22 cellular contexts compared by ENCODE assay signal in genomic region chr16:86821933-86822332, GRCh38.
"Had no signal": no experiment of that assay in that cellular context is flagged by ENCODE, and none has a peak within 500 bp of the region (broad histone marks: within the 10 kb centered on the region; RNA-seq: fewer than 3 reads in every experiment).

No MANE protein-coding gene starts in this region.

- DNase-seq: activated CD4-positive, alpha-beta T cell treated with anti-CD3 and anti-CD28 coated beads, Interleukin-2, amount 10 ng/mL, durations not matched to agents 7 days and 5 days; activated CD8-positive, alpha-beta memory T cell treated with anti-CD3 and anti-CD28 coated beads, Interleukin-2, amount 50 U/mL, for 4 hours; activated naive CD4-positive, alpha-beta T cell treated with anti-CD3 and anti-CD28 coated beads for 36 hours; activated T-cell treated with anti-CD3 and anti-CD28 coated beads, Interleukin-2, amount 50 U/mL, for 4 hours; brain microvascular endothelial cell; foreskin melanocyte; glutamatergic neuron; hypothalamus; islet precursor cell; lower lobe of right lung; psoas muscle; right cardiac atrium; small intestine; stimulated activated CD4-positive, alpha-beta T cell treated with anti-CD3 and anti-CD28 coated beads, Interleukin-15, amount 100 ng/mL, for 24 hours; stimulated activated CD4-positive, alpha-beta T cell treated with anti-CD3 and anti-CD28 coated beads, Interleukin-2, amount 100 ng/mL, for 48 hours; upper lobe of left lung had no signal

- H3K9me3 ChIP-seq: lower lobe of right lung, psoas muscle, upper lobe of left lung had no signal

- H3K4me3 ChIP-seq: coronary artery, lower lobe of right lung, psoas muscle, upper lobe of left lung had no signal

- H3K36me3 Mint-ChIP-seq: mesothelial cell of epicardium had no signal

- H3K9me3 Mint-ChIP-seq: activated CD4-positive, alpha-beta T cell treated with anti-CD3 and anti-CD28 coated beads, Interleukin-2, amount 10 ng/mL, durations not matched to agents 7 days and 5 days; activated naive CD4-positive, alpha-beta T cell treated with anti-CD3 and anti-CD28 coated beads for 36 hours; activated T-cell treated with anti-CD3 and anti-CD28 coated beads, Interleukin-2, amount 50 U/mL, for 4 hours; central memory CD8-positive, alpha-beta T cell; neural crest cell; stimulated activated naive CD8-positive, alpha-beta T cell treated with anti-CD3 and anti-CD28 coated beads, Interleukin-15, Interleukin-2, amounts not matched to agents 100 ng/mL and 50 ng/mL, for 24 hours had no signal

- H3K36me3 ChIP-seq: brain microvascular endothelial cell, lower lobe of right lung, upper lobe of left lung had no signal

- H3K4me3 Mint-ChIP-seq: activated CD4-positive, alpha-beta T cell treated with anti-CD3 and anti-CD28 coated beads, Interleukin-2, amount 10 ng/mL, durations not matched to agents 7 days and 5 days; activated naive CD4-positive, alpha-beta T cell treated with anti-CD3 and anti-CD28 coated beads for 36 hours; activated T-cell treated with anti-CD3 and anti-CD28 coated beads, Interleukin-2, amount 50 U/mL, for 4 hours; central memory CD8-positive, alpha-beta T cell; mesothelial cell of epicardium; neural crest cell; stimulated activated naive CD8-positive, alpha-beta T cell treated with anti-CD3 and anti-CD28 coated beads, Interleukin-15, Interleukin-2, amounts not matched to agents 100 ng/mL and 50 ng/mL, for 24 hours had no signal

- H3K27me3 ChIP-seq: upper lobe of left lung had no signal

- H3K27ac ChIP-seq: coronary artery, lower lobe of right lung, psoas muscle, upper lobe of left lung had no signal

- ATAC-seq: activated CD4-positive, CD25-positive, alpha-beta regulatory T cell treated with anti-CD3 and anti-CD28 coated beads, Interleukin-2, amount 50 U/mL, for 24 hours; activated T-cell treated with anti-CD3 and anti-CD28 coated beads, Interleukin-2, amount 50 U/mL, for 4 hours; lower lobe of right lung; psoas muscle; right cardiac atrium had no signal

- H3K27ac Mint-ChIP-seq: activated CD4-positive, alpha-beta T cell treated with anti-CD3 and anti-CD28 coated beads, Interleukin-2, amount 10 ng/mL, durations not matched to agents 7 days and 5 days; activated naive CD4-positive, alpha-beta T cell treated with anti-CD3 and anti-CD28 coated beads for 36 hours; mesothelial cell of epicardium; stimulated activated naive CD8-positive, alpha-beta T cell treated with anti-CD3 and anti-CD28 coated beads, Interleukin-15, Interleukin-2, amounts not matched to agents 100 ng/mL and 50 ng/mL, for 24 hours had no signal

- H3K4me1 Mint-ChIP-seq: activated CD4-positive, alpha-beta T cell treated with anti-CD3 and anti-CD28 coated beads, Interleukin-2, amount 10 ng/mL, durations not matched to agents 7 days and 5 days; central memory CD8-positive, alpha-beta T cell had no signal

- H3K4me1 ChIP-seq: lower lobe of right lung, psoas muscle had no signal
